In genomic region chr3:54999159-54999558, GRCh38 we compare ENCODE assay signal across 1 cellular context.
TF ChIP-seq lines count a peak whose summit lies in the region.

No MANE protein-coding gene starts in this region.

TF ChIP-seq in HepG2, 621 proteins besides CTCF, POLR2A, EP300 and RAD21 (continued from another document):
- TF ChIP-seq DZIP1 (CRISPR knock-in tag; IDR thresholded peaks at IDR 0.05) (no peak), NR2F1 (CRISPR knock-in tag; IDR thresholded peaks at IDR 0.05) (no peak), RFX1 (IDR thresholded peaks at IDR 0.05) (no peak), ZNF180 (CRISPR knock-in tag; IDR thresholded peaks at IDR 0.05; ENCODE audit: borderline replicate concordance, low read depth) (no peak), ATRX (CRISPR knock-in tag; IDR thresholded peaks at IDR 0.05; ENCODE audit: borderline replicate concordance) (no peak), GATAD1 (CRISPR knock-in tag; IDR thresholded peaks at IDR 0.05) (no peak), TEAD2 (CRISPR knock-in tag; IDR thresholded peaks at IDR 0.05) (no peak), ZNF572 (CRISPR knock-in tag; IDR thresholded peaks at IDR 0.05) (no peak), ZNF160 (CRISPR knock-in tag; IDR thresholded peaks at IDR 0.05) (no peak)
